In the genomic region with DNA sequence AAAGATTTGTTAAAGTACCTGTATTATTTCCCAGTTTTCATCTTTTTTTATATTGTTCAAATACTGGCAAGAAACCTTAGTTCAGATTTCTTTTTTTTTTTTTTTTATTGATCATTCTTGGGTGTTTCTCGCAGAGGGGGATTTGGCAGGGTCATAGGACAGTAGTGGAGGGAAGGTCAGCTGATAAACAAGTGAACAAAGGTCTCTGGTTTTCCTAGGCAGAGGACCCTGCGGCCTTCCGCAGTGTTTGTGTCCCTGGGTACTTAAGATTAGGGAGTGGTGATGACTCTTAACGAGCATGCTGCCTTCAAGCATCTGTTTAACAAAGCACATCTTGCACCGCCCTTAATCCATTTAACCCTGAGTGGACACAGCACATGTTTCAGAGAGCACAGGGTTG, we compare ENCODE assay signal across 8 cellular contexts. TPM values are rescaled to one million over a fixed set of nuclear protein-coding genes. Genes with fewer than 3 reads are reported as not detected.
DNase-seq lines count a peak whose midpoint lies in the region; ATAC-seq and TF ChIP-seq lines count a peak whose summit lies in the region.
"Not testable (repeated sequence)": the region's sequence is repeated elsewhere in the genome, so short reads cannot be mapped to it uniquely, and the experiment has no call there.

No MANE protein-coding gene starts in this region.

- H4K5ac ChIP-seq in IMR-90 (ENCODE audit: low read depth, low read length) = not testable (repeated sequence)

- H3K4me3 ChIP-seq in BLaER1 (peak overlapping the region; percentile 79), IMR-90 (ENCODE audit: insufficient read depth, low read depth, low read length) (peak overlapping the region; percentile 92), astrocyte of the cerebellum (ENCODE audit: low read depth, low read length) (peak overlapping the region; percentile 67), esophagus (ENCODE audit: low read depth in 1 of 2, low read length in 2 of 2) (peak overlapping the region; percentile 61 to 87), kidney epithelial cell (ENCODE audit: low read depth, low read length) (peak overlapping the region; percentile 74), neuron (ENCODE audit: low read length) (peak overlapping the region; percentile 96), suprapubic skin (peak overlapping the region; percentile 75)

- H4K20me1 ChIP-seq in BLaER1; IMR-90 (ENCODE audit: insufficient read depth, low read length): not testable (repeated sequence)

- POLR2A ChIA-PET in IMR-90 (lab: Charles Lee; ENCODE audit: unreplicated experiment) = not testable (repeated sequence)

- not testable (repeated sequence) for TF ChIP-seq CTCF in IMR-90 (conservative IDR thresholded peaks at IDR 0.05; ENCODE audit: low read depth, low read length); astrocyte of the cerebellum (IDR thresholded peaks at IDR 0.05; ENCODE audit: low read depth, low read length, missing control alignments); kidney epithelial cell (IDR thresholded peaks at IDR 0.05; ENCODE audit: insufficient read depth, low read length, poor library complexity, severe bottlenecking); suprapubic skin (IDR thresholded peaks at IDR 0.05)

- peaks cover 13% of the 10 kb centered on the region for H3K4me1 ChIP-seq in BLaER1
- not testable (repeated sequence) for H3K4me1 ChIP-seq in IMR-90 (ENCODE audit: control insufficient read depth, insufficient read depth, low read length); esophagus (ENCODE audit: control insufficient read depth in 2 of 2, insufficient read depth in 2 of 2, low read length in 1 of 2); neuron (ENCODE audit: insufficient read depth, low read length)
- H3K4me1 ChIP-seq in suprapubic skin = peaks cover 19% of the 10 kb centered on the region

- TF ChIP-seq POLR2A in IMR-90 (IDR thresholded peaks at IDR 0.05; ENCODE audit: low read depth, low read length); suprapubic skin (IDR thresholded peaks at IDR 0.05): not testable (repeated sequence)

- not testable (repeated sequence) for H2AFZ ChIP-seq in IMR-90 (replicated peaks; ENCODE audit: low read length, poor library complexity)
- peak overlapping the region; percentile 97 for H2AFZ ChIP-seq in neuron (ENCODE audit: low read depth, low read length)

- peak overlapping the region; percentile 57 to 76; a peak in 3 of 4 replicates for H4K8ac ChIP-seq in IMR-90 (ENCODE audit: low read depth in 2 of 2, low read length in 2 of 2)

- TF ChIP-seq RAD21 in IMR-90 (IDR thresholded peaks at IDR 0.05; ENCODE audit: low read length) = not testable (repeated sequence)

- peak overlapping the region; percentile 91 for H3K27ac Mint-ChIP-seq in T-helper 17 cell

- not testable (repeated sequence) for H3K9me3 ChIP-seq in BLaER1; IMR-90 (ENCODE audit: control insufficient read depth, insufficient read depth, low read length); T-helper 17 cell (ENCODE audit: control insufficient read depth, low read length, poor library complexity, severe bottlenecking); esophagus (ENCODE audit: control insufficient read depth in 2 of 2, insufficient read depth in 1 of 2, low read depth in 1 of 2, low read length in 1 of 2); neuron (ENCODE audit: low read length); suprapubic skin

- not testable (repeated sequence) for H3K27me3 Mint-ChIP-seq in T-helper 17 cell

- H3K27ac ChIP-seq in BLaER1 (peak overlapping the region; percentile 93), IMR-90 (ENCODE audit: insufficient read depth, low read length) (peak overlapping the region; percentile 89; the same call in 1 of the 2 replicates), esophagus (ENCODE audit: low read depth in 2 of 2, low read length in 1 of 2) (peak overlapping the region; percentile 95 to 97), suprapubic skin (peak overlapping the region; percentile 97)

- H2BK5ac ChIP-seq in IMR-90 (ENCODE audit: low read depth, low read length, poor library complexity, severe bottlenecking) = peak overlapping the region; percentile 85

- not testable (repeated sequence) for TF ChIP-seq EP300 in suprapubic skin (IDR thresholded peaks at IDR 0.05)

- H3K36me3 Mint-ChIP-seq in T-helper 17 cell (ENCODE audit: low read depth) = not testable (repeated sequence)

- H3K79me1 ChIP-seq in IMR-90 (ENCODE audit: low read depth in 1 of 2, low read length in 2 of 2) = peaks cover 13 to 33% of the 10 kb centered on the region in 2 experiments; a peak in 3 of 4 replicates

- peak overlapping the region; percentile 91 for H3K14ac ChIP-seq in IMR-90 (replicated peaks; ENCODE audit: low read depth, low read length)

- peak overlapping the region; percentile 94 for H3K4me3 Mint-ChIP-seq in T-helper 17 cell

- H3K27me3 ChIP-seq in BLaER1; IMR-90 (ENCODE audit: control insufficient read depth, insufficient read depth, low read length); esophagus (ENCODE audit: control insufficient read depth in 1 of 2, insufficient read depth in 2 of 2, low read length in 2 of 2); kidney epithelial cell (ENCODE audit: control insufficient read depth, insufficient read depth, low read length); neuron (ENCODE audit: insufficient read depth, low read length); suprapubic skin: not testable (repeated sequence)

- H2BK15ac ChIP-seq in IMR-90 (ENCODE audit: low read depth, low read length) = 0 out of 3 replicates have a peak overlapping the region, but pooled peaks have one; percentile 36

- not testable (repeated sequence) for H3K4me1 Mint-ChIP-seq in T-helper 17 cell

- H2BK120ac ChIP-seq in IMR-90 (ENCODE audit: low read depth, low read length) = peak overlapping the region; percentile 66; the same call in 1 of the 2 replicates

- H3K18ac ChIP-seq in IMR-90 (ENCODE audit: low read depth, low read length) = peak overlapping the region; percentile 71; the same call in 1 of the 2 replicates

- H2AK9ac ChIP-seq in IMR-90 (replicated peaks; ENCODE audit: low read depth, low read length, poor library complexity) = not testable (repeated sequence)

- H3K56ac ChIP-seq in IMR-90 (ENCODE audit: extremely low read depth, insufficient read depth, low read length) = peak overlapping the region; percentile 98; the same call in 1 of the 2 replicates

- in situ Hi-C loops in IMR-90 (cut with MboI; ENCODE audit: low sequenced_read_pairs); astrocyte of the cerebellum (cut with HindIII; ENCODE audit: low sequenced_read_pairs): not testable (repeated sequence)

- peak overlapping the region; percentile 71; the same call in 1 of the 2 replicates for H4K91ac ChIP-seq in IMR-90 (ENCODE audit: insufficient read depth, low read depth, low read length)

- dilution Hi-C loops in IMR-90 (cut with HindIII; ENCODE audit: low sequenced_read_pairs, unreplicated experiment) = not testable (repeated sequence)

- H2AK5ac ChIP-seq in IMR-90 (ENCODE audit: low read depth, low read length) = not testable (repeated sequence)

- CTCF ChIA-PET in IMR-90 (lab: Yijun Ruan, JAX) = interaction anchor here (1.8 kb wide), 1 partner anchor 13 kb away, joined by 5 read pairs; no protein-coding TSS in a partner anchor

- not testable (repeated sequence) for BruUV-seq in IMR-90 (replicated peaks; lab: Mats Ljungman, UMichigan)

- intact Hi-C loops in IMR-90 (cut with micrococcal nuclease) = loop anchor here (2.0 to 10.0 kb wide), 2 partner anchors 67 to 433 kb away; a partner anchor contains a TSS

- peak overlapping the region; percentile 45 for H3K4ac ChIP-seq in IMR-90 (ENCODE audit: low read depth, low read length)

- DNase-seq in IMR-90; T-helper 17 cell; astrocyte of the cerebellum (ENCODE audit: low read depth); kidney epithelial cell (ENCODE audit: low read depth); suprapubic skin (ENCODE audit: low spot score in 2 of 2): not testable (repeated sequence)

- no CpG with 5 or more reads among the region's 5 CpGs for WGBS in IMR-90 (ENCODE audit: extremely low coverage in 2 of 2, insufficient read length in 1 of 2), 2 experiments
- 19 to 44% methylated on average over 3 of the region's 5 CpGs for WGBS in esophagus, 2 donors
- WGBS in suprapubic skin = 4% methylated on average over 5 of the region's 5 CpGs

- H3K9ac ChIP-seq in BLaER1 (peak overlapping the region; percentile 93), IMR-90 (ENCODE audit: low read depth, low read length) (peak overlapping the region; percentile 87)

- peak overlapping the region; percentile 86 for H3K23ac ChIP-seq in IMR-90 (ENCODE audit: low read depth, low read length)

- H3K4me2 ChIP-seq in BLaER1 (peak overlapping the region; percentile 78), IMR-90 (ENCODE audit: low read depth, low read length) (peak overlapping the region; percentile 84)

- not testable (repeated sequence) for ATAC-seq in IMR-90 (ENCODE audit: low read depth); T-helper 17 cell

- not testable (repeated sequence) for H3K9me1 ChIP-seq in IMR-90 (ENCODE audit: insufficient read depth, low read length)

- H3K36me3 ChIP-seq in BLaER1; IMR-90 (ENCODE audit: control insufficient read depth, insufficient read depth, low read length); esophagus (ENCODE audit: control insufficient read depth in 2 of 2, insufficient read depth in 2 of 2, low read length in 1 of 2); kidney epithelial cell (ENCODE audit: control insufficient read depth, insufficient read depth, low read length); neuron (ENCODE audit: insufficient read depth, low read length); suprapubic skin: not testable (repeated sequence)

- not testable (repeated sequence) for H2BK20ac ChIP-seq in IMR-90 (ENCODE audit: low read depth, low read length)

RNA-seq across cellular contexts. Expression of a gene that starts 0.8 kb away (rescaled TPM):
- total RNA-seq in IMR-90 (2012; rRNA removed) (58.6 and 59.7 TPM in 2 replicates), T-helper 17 cell (10 to 100 TPM; 10.9 to 12.3 TPM), kidney epithelial cell (37.1 and 39.3 TPM in 2 replicates), suprapubic skin (10 to 100 TPM; 32.2 to 39.4 (median 34.2) TPM)
- polyA plus RNA-seq in IMR-90 (2012; rRNA removed) (22.9 and 28.1 TPM in 2 replicates), esophagus (10 to 100 TPM; 30.7 to 37.2 TPM)
- 13.1 and 15.9 TPM in 2 replicates for polyA plus RNA-seq in IMR-90 (2012; cell fraction: cytosol; rRNA removed)
- 5.7 and 19.6 TPM in 2 replicates for polyA plus RNA-seq in IMR-90 (2012; cell fraction: nucleus; rRNA removed; ENCODE audit: low replicate concordance)

RNA-seq across cellular contexts. Expression of a gene that starts 29.7 kb away (rescaled TPM):
- total RNA-seq in IMR-90 (2012; rRNA removed) (82.1 and 133 TPM in 2 replicates), T-helper 17 cell (100 to 1,000 TPM in 1 of 2 donors, 10 to 100 TPM in 1; 98.1 to 108 TPM), kidney epithelial cell (167 and 188 TPM in 2 replicates), suprapubic skin (10 to 100 TPM; 24.5 to 45.4 (median 37.7) TPM)
- polyA plus RNA-seq in IMR-90 (2012; rRNA removed) (91.0 and 98.1 TPM in 2 replicates), esophagus (10 to 100 TPM; 65.5 to 80.7 TPM)
- 53.4 and 67.4 TPM in 2 replicates for polyA plus RNA-seq in IMR-90 (2012; cell fraction: cytosol; rRNA removed)
- polyA plus RNA-seq in IMR-90 (2012; cell fraction: nucleus; rRNA removed; ENCODE audit: low replicate concordance) = 31.4 and 54.0 TPM in 2 replicates
